Comparison of ENCODE assay signal across 9 cellular contexts in genomic region chr6:144347447-144347758, GRCh38.
DNase-seq lines count a peak whose midpoint lies in the region; ATAC-seq and TF ChIP-seq lines count a peak whose summit lies in the region.
"Had no signal": no experiment of that assay in that cellular context is flagged by ENCODE, and none has a peak within 500 bp of the region (broad histone marks: within the 10 kb centered on the region; RNA-seq: fewer than 3 reads in every experiment).

No MANE protein-coding gene starts in this region.

- intact Hi-C loops in OCI-LY7 (cut with micrococcal nuclease; ENCODE audit: unreplicated experiment), result loop anchor here (10.0 kb wide), 1 partner anchor 893 kb away; the partner anchor contains the start of genes ADAT2 and PEX3

- no peaks in the 10 kb centered on the region for H3K9me3 Mint-ChIP-seq in CD8-positive, alpha-beta memory T cell
- H3K9me3 Mint-ChIP-seq in neural progenitor cell, result peaks cover 7% of the 10 kb centered on the region

- H3K27me3 ChIP-seq in CD8-positive, alpha-beta memory T cell (ENCODE audit: insufficient read depth, low read length, poor library complexity, severe bottlenecking), result no peaks in the 10 kb centered on the region
- H3K27me3 ChIP-seq in brain microvascular endothelial cell (replicated peaks), result no peaks in the 10 kb centered on the region
- H3K27me3 ChIP-seq in neural progenitor cell, result no peaks in the 10 kb centered on the region

- no peaks in the 10 kb centered on the region for H3K36me3 ChIP-seq in CD8-positive, alpha-beta memory T cell (ENCODE audit: insufficient read depth, low read length)
- H3K36me3 ChIP-seq in brain microvascular endothelial cell (replicated peaks) (no peaks in the 10 kb centered on the region), neural progenitor cell (no peaks in the 10 kb centered on the region), OCI-LY7 (ENCODE audit: insufficient read depth, low read length) (no peaks in the 10 kb centered on the region)

- peaks cover 0 to 1% of the 10 kb centered on the region in 2 donors for H3K27me3 Mint-ChIP-seq in CD8-positive, alpha-beta memory T cell
- H3K27me3 Mint-ChIP-seq in neural progenitor cell (ENCODE audit: insufficient read depth, low read depth), result no peaks in the 10 kb centered on the region

- in situ Hi-C loops in brain microvascular endothelial cell (cut with HindIII; ENCODE audit: low pct_ligation_motif_present, low sequenced_read_pairs), result no loop called here

- POLR2A ChIA-PET in CD8-positive, alpha-beta memory T cell (lab: Charles Lee), result interaction anchor here (0.6 kb wide), 1 partner anchor 14 kb away, joined by 3 read pairs; no protein-coding TSS in a partner anchor
- POLR2A ChIA-PET in OCI-LY7 (lab: Charles Lee), result no interaction called here

- ATAC-seq in GM18858 (IDR thresholded peaks at IDR 0.05; ENCODE audit: unreplicated experiment), result no peak

- peak overlapping the region; percentile 57 to 96 (median 91) for H3K4me3 Mint-ChIP-seq in CD8-positive, alpha-beta memory T cell
- no peak overlapping the region for H3K4me3 Mint-ChIP-seq in neural progenitor cell

- H4K20me1 ChIP-seq in neural progenitor cell (ENCODE audit: low read depth) (no peaks in the 10 kb centered on the region), OCI-LY7 (ENCODE audit: insufficient read depth, low read length) (peaks cover 20% of the 10 kb centered on the region; the same call in 1 of the 2 replicates)

- CTCF ChIA-PET in CD8-positive, alpha-beta memory T cell (lab: Charles Lee), result interaction anchor here (1.1 kb wide), 1 partner anchor 135 kb away, joined by 4 read pairs; no protein-coding TSS in a partner anchor
- CTCF ChIA-PET in OCI-LY7 (lab: Charles Lee; ENCODE audit: unreplicated experiment), result no interaction called here

- H3K27ac ChIP-seq in CD8-positive, alpha-beta memory T cell (ENCODE audit: low read depth, low read length), result no peak overlapping the region
- H3K27ac ChIP-seq in brain microvascular endothelial cell, result peak overlapping the region; percentile 57
- no peak overlapping the region for H3K27ac ChIP-seq in neural progenitor cell
- H3K27ac ChIP-seq in OCI-LY7 (ENCODE audit: low read depth, low read length, poor library complexity, severe bottlenecking), result no peak overlapping the region

- H3K79me2 ChIP-seq in neural progenitor cell (ENCODE audit: low read depth), result peaks cover 13% of the 10 kb centered on the region
- H3K79me2 ChIP-seq in OCI-LY7 (ENCODE audit: insufficient read depth, low read depth, low read length), result no peaks in the 10 kb centered on the region; the same call in 1 of the 2 replicates

- TF ChIP-seq CTCF in brain microvascular endothelial cell (IDR thresholded peaks at IDR 0.05; ENCODE audit: low read depth, low read length, missing control alignments) (no peak), neural progenitor cell (IDR thresholded peaks at IDR 0.05) (no peak), OCI-LY7 (conservative IDR thresholded peaks at IDR 0.05; ENCODE audit: low read length) (no peak)

- peaks cover 76% of the 10 kb centered on the region for H3K4me1 ChIP-seq in CD8-positive, alpha-beta memory T cell (ENCODE audit: insufficient read depth, low read length)
- no peaks in the 10 kb centered on the region for H3K4me1 ChIP-seq in neural progenitor cell
- H3K4me1 ChIP-seq in OCI-LY7 (ENCODE audit: insufficient read depth, low read length, poor library complexity, severe bottlenecking), result peaks cover 52% of the 10 kb centered on the region

- no peaks in the 10 kb centered on the region for H3K9me2 ChIP-seq in OCI-LY7 (ENCODE audit: insufficient read depth, low read length)

- no peak overlapping the region for H3K4me2 ChIP-seq in neural progenitor cell
- H3K4me2 ChIP-seq in OCI-LY7 (ENCODE audit: low read length), result no peak overlapping the region

- H3K4me3 ChIP-seq in CD8-positive, alpha-beta memory T cell (ENCODE audit: low read length), result peak overlapping the region; percentile 15
- H3K4me3 ChIP-seq in brain microvascular endothelial cell (ENCODE audit: low read depth, low read length) (no peak overlapping the region), neural progenitor cell (no peak overlapping the region), OCI-LY7 (ENCODE audit: low read depth, low read length, poor library complexity, severe bottlenecking) (no peak overlapping the region)

- no peaks in the 10 kb centered on the region for H3K9me3 ChIP-seq in CD8-positive, alpha-beta memory T cell (ENCODE audit: low read length)
- H3K9me3 ChIP-seq in neural progenitor cell (ENCODE audit: low read depth) (no peaks in the 10 kb centered on the region), OCI-LY7 (ENCODE audit: low read length) (no peaks in the 10 kb centered on the region)

- no peak for DNase-seq in CD8-positive, alpha-beta memory T cell
- DNase-seq in Kasumi-1 (lab: John Stamatoyannopoulos, UW) (peak; percentile 30 to 51), brain microvascular endothelial cell (no peak), neural progenitor cell (ENCODE audit: low spot score) (no peak), OCI-LY7 (ENCODE audit: low spot score) (no peak), foreskin melanocyte (no peak)
- DNase-seq: aorta, NCI-H69 had no signal

- peaks cover 3 to 18% (median 13%) of the 10 kb centered on the region in 3 donors for H3K36me3 Mint-ChIP-seq in CD8-positive, alpha-beta memory T cell
- peaks cover 7% of the 10 kb centered on the region for H3K36me3 Mint-ChIP-seq in neural progenitor cell

- no peaks in the 10 kb centered on the region for H3F3A ChIP-seq in neural progenitor cell (ENCODE audit: low read depth)

- BruUV-seq in OCI-LY7 (replicated peaks; lab: Mats Ljungman, UMichigan), result no TSS peak

- peaks cover 80 to 95% (median 92%) of the 10 kb centered on the region in 3 donors for H3K4me1 Mint-ChIP-seq in CD8-positive, alpha-beta memory T cell
- H3K4me1 Mint-ChIP-seq in neural progenitor cell, result peaks cover 6% of the 10 kb centered on the region

- H2AFZ ChIP-seq in neural progenitor cell (replicated peaks) (no peak overlapping the region), OCI-LY7 (ENCODE audit: low read length) (no peak overlapping the region)

- H3K27ac Mint-ChIP-seq in CD8-positive, alpha-beta memory T cell, result peak overlapping the region; percentile 71 to 98 (median 92)
- H3K27ac Mint-ChIP-seq in neural progenitor cell, result peak overlapping the region; percentile 4

- no peak overlapping the region for H3K9ac ChIP-seq in neural progenitor cell

Comparison
In these comparisons a context has a peak if more than half of its experiments do, and no peak if none do; other contexts are left out.
1. DNase-seq: peak in Kasumi-1 (2 of 2); none in CD8-positive, alpha-beta memory T cell (0 of 5), brain microvascular endothelial cell (single experiment), neural progenitor cell (single experiment), OCI-LY7 (single experiment) and foreskin melanocyte (single experiment).